8 cellular contexts compared by ENCODE assay signal in genomic region chr12:18320036-18320617, GRCh38. TPM values are rescaled to one million over a fixed set of nuclear protein-coding genes. Genes with fewer than 3 reads are reported as not detected.
A peak's percentile ranks its signal among the peaks of the same experiment; 100 is the strongest.
DNase-seq lines count a peak whose midpoint lies in the region; ATAC-seq and TF ChIP-seq lines count a peak whose summit lies in the region.

No MANE protein-coding gene starts in this region.

- DNase-seq in NOMO-1 (lab: John Stamatoyannopoulos, UW; ENCODE audit: unreplicated experiment in 2 of 2) (peak; percentile 4 to 14), NOMO-1 treated with dmso at 0.1 percent for 144 hours (lab: John Stamatoyannopoulos, UW; ENCODE audit: unreplicated experiment) (no peak), NCI-H1694 (lab: John Stamatoyannopoulos, UW) (peak; percentile 32), kidney tubule cell (ENCODE audit: low spot score) (peak; percentile 80)
- no peak for DNase-seq in activated CD4-positive, alpha-beta T cell treated with anti-CD3 and anti-CD28 coated beads for 36 hours
- DNase-seq in stimulated activated CD4-positive, alpha-beta T cell treated with anti-CD3 and anti-CD28 coated beads, Interleukin-4, amount 100 ng/mL, for 1 hour, result no peak
- DNase-seq in activated CD4-positive, alpha-beta T cell treated with anti-CD3 and anti-CD28 coated beads for 4 hours, result no peak

- POLR2A ChIA-PET in activated CD4-positive, alpha-beta T cell treated with anti-CD3 and anti-CD28 coated beads for 36 hours (lab: Charles Lee), result no interaction called here

- TF ChIP-seq CTCF in brain (conservative IDR thresholded peaks at IDR 0.05), result peak; percentile 59 to 69

- no peaks in the 10 kb centered on the region for H3K36me3 Mint-ChIP-seq in brain
- no peaks in the 10 kb centered on the region for H3K36me3 Mint-ChIP-seq in activated CD4-positive, alpha-beta T cell treated with anti-CD3 and anti-CD28 coated beads for 36 hours (ENCODE audit: low read depth)

- H3K4me1 Mint-ChIP-seq in brain, result peaks cover 10% of the 10 kb centered on the region
- H3K4me1 Mint-ChIP-seq in activated CD4-positive, alpha-beta T cell treated with anti-CD3 and anti-CD28 coated beads for 36 hours, result no peaks in the 10 kb centered on the region

- intact Hi-C loops in activated CD4-positive, alpha-beta T cell treated with anti-CD3 and anti-CD28 coated beads for 36 hours (cut with DNase I, micrococcal nuclease), result no loop called here

- no peak overlapping the region for H3K27ac Mint-ChIP-seq in brain
- no peak overlapping the region for H3K27ac Mint-ChIP-seq in activated CD4-positive, alpha-beta T cell treated with anti-CD3 and anti-CD28 coated beads for 36 hours

- CTCF ChIA-PET in activated CD4-positive, alpha-beta T cell treated with anti-CD3 and anti-CD28 coated beads for 36 hours (lab: Charles Lee), result no interaction called here

- H3K9me3 Mint-ChIP-seq in brain, result no peaks in the 10 kb centered on the region
- peaks cover under 1% of the 10 kb centered on the region for H3K9me3 Mint-ChIP-seq in activated CD4-positive, alpha-beta T cell treated with anti-CD3 and anti-CD28 coated beads for 36 hours (ENCODE audit: low read depth)

- no peaks in the 10 kb centered on the region for H3K27me3 Mint-ChIP-seq in brain
- H3K27me3 Mint-ChIP-seq in activated CD4-positive, alpha-beta T cell treated with anti-CD3 and anti-CD28 coated beads for 36 hours, result no peaks in the 10 kb centered on the region

- ATAC-seq in activated CD4-positive, alpha-beta T cell treated with anti-CD3 and anti-CD28 coated beads for 36 hours, result no peak

- H3K4me3 Mint-ChIP-seq in brain, result no peak overlapping the region
- no peak overlapping the region for H3K4me3 Mint-ChIP-seq in activated CD4-positive, alpha-beta T cell treated with anti-CD3 and anti-CD28 coated beads for 36 hours

RNA-seq across cellular contexts. Expression of gene PIK3C2G, which starts 58.8 kb away (rescaled TPM):
- not detected for polyA plus RNA-seq in brain (ENCODE audit: insufficient read depth, low read depth, low replicate concordance)
- total RNA-seq in activated CD4-positive, alpha-beta T cell treated with anti-CD3 and anti-CD28 coated beads for 36 hours, result not detected

Comparison
In these comparisons a context has a peak if more than half of its experiments do, and no peak if none do; other contexts are left out.
1. DNase-seq: peak in NOMO-1 (2 of 2), NCI-H1694 (single experiment) and kidney tubule cell (single experiment); none in NOMO-1 treated with dmso at 0.1 percent for 144 hours (single experiment), activated CD4-positive, alpha-beta T cell treated with anti-CD3 and anti-CD28 coated beads for 36 hours (single experiment), stimulated activated CD4-positive, alpha-beta T cell treated with anti-CD3 and anti-CD28 coated beads, Interleukin-4, amount 100 ng/mL, for 1 hour (single experiment) and activated CD4-positive, alpha-beta T cell treated with anti-CD3 and anti-CD28 coated beads for 4 hours (0 of 2).